ENCODE assay signal across 3 cellular contexts in the genomic region with DNA sequence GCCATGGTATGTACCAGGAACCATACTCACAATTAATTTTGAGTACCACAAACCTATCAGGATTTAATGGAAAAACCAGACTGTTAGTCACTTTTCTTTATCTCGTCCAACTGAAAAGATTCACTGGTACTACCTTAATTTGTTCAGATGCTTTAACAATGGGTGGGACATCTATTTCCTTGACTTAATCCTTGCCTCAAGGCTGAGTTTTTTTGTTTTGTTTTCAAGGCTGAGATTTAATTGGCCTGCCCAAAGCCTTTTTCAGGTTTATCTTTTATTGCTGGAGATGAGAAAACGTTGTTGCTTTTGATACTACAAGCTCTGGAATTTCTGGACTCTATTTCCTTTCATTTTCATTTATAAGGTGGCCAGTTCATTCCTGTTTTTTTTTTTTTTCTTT. TPM values are rescaled to one million over a fixed set of nuclear protein-coding genes. Genes with fewer than 3 reads are reported as not detected.
"Had no signal": no experiment of that assay in that cellular context is flagged by ENCODE, and none has a peak within 500 bp of the region (broad histone marks: within the 10 kb centered on the region; RNA-seq: fewer than 3 reads in every experiment).

No MANE protein-coding gene starts in this region.

- H3K4me3 ChIP-seq: GM12878 had no signal

- ATAC-seq: GM12878 had no signal

- DNase-seq: GDM1, GF-D8 had no signal

RNA-seq across cellular contexts. Expression of gene NELL1, which starts 50.4 kb away (rescaled TPM):
- total RNA-seq: GM12878 had no signal
